In genomic region chr18:5939801-5940667, GRCh38 we compare ENCODE assay signal across 1 cellular context.
A peak's percentile ranks its signal among the peaks of the same experiment; 100 is the strongest.
TF ChIP-seq lines count a peak whose summit lies in the region.

No MANE protein-coding gene starts in this region.

TF ChIP-seq in IMR-90, 13 proteins besides CTCF, POLR2A, EP300 and RAD21:
- TF ChIP-seq CHD1 (IDR thresholded peaks at IDR 0.05; ENCODE audit: low read depth, low read length) = no peak
- no peak for TF ChIP-seq MAFK (IDR thresholded peaks at IDR 0.05; ENCODE audit: low read depth, low read length)
- no peak for TF ChIP-seq ELK1 (IDR thresholded peaks at IDR 0.05; ENCODE audit: borderline replicate concordance, low read depth, low read length)
- peak; percentile 64 for TF ChIP-seq CEBPB (IDR thresholded peaks at IDR 0.05; ENCODE audit: low read depth, low read length)
